In genomic region chr7:108308276-108308675, GRCh38 we compare ENCODE assay signal across 1 cellular context.
TF ChIP-seq lines count a peak whose summit lies in the region.

No MANE protein-coding gene starts in this region.

TF ChIP-seq in A549, 52 proteins besides CTCF, POLR2A, EP300 and RAD21 (continued from another document):
- no peak for TF ChIP-seq PBX3 (IDR thresholded peaks at IDR 0.05)
- TF ChIP-seq EHMT2 (IDR thresholded peaks at IDR 0.05; ENCODE audit: low read depth) = no peak
- no peak for TF ChIP-seq NPAS2 (CRISPR knock-in tag; IDR thresholded peaks at IDR 0.05; ENCODE audit: borderline replicate concordance)
- no peak for TF ChIP-seq HMGXB4 (CRISPR knock-in tag; IDR thresholded peaks at IDR 0.05; ENCODE audit: borderline replicate concordance)
- TF ChIP-seq HES2 (IDR thresholded peaks at IDR 0.05) = no peak
- TF ChIP-seq MAFK (IDR thresholded peaks at IDR 0.05; ENCODE audit: partially characterized antibody) = no peak
- TF ChIP-seq KDM1A (IDR thresholded peaks at IDR 0.05; ENCODE audit: low read depth) = no peak
- no peak for TF ChIP-seq RFX5 (IDR thresholded peaks at IDR 0.05)
- TF ChIP-seq RNF2 (IDR thresholded peaks at IDR 0.05; ENCODE audit: borderline replicate concordance, low read depth) = no peak
- no peak for TF ChIP-seq CHD2 (IDR thresholded peaks at IDR 0.05; ENCODE audit: low read length, partially characterized antibody)
- TF ChIP-seq GATA3 (IDR thresholded peaks at IDR 0.05; ENCODE audit: borderline replicate concordance) = no peak
- TF ChIP-seq TFCP2L1 (CRISPR knock-in tag; IDR thresholded peaks at IDR 0.05) = no peak
- no peak for TF ChIP-seq BCL3 (IDR thresholded peaks at IDR 0.05)
- no peak for TF ChIP-seq ZSCAN20 (CRISPR knock-in tag; IDR thresholded peaks at IDR 0.05)
- TF ChIP-seq MAZ (IDR thresholded peaks at IDR 0.05; ENCODE audit: borderline replicate concordance, low read depth, low read length) = no peak
TF ChIP-seq in A549: peak in this region for 0.
